1 cellular context compared by ENCODE assay signal in the genomic region with DNA sequence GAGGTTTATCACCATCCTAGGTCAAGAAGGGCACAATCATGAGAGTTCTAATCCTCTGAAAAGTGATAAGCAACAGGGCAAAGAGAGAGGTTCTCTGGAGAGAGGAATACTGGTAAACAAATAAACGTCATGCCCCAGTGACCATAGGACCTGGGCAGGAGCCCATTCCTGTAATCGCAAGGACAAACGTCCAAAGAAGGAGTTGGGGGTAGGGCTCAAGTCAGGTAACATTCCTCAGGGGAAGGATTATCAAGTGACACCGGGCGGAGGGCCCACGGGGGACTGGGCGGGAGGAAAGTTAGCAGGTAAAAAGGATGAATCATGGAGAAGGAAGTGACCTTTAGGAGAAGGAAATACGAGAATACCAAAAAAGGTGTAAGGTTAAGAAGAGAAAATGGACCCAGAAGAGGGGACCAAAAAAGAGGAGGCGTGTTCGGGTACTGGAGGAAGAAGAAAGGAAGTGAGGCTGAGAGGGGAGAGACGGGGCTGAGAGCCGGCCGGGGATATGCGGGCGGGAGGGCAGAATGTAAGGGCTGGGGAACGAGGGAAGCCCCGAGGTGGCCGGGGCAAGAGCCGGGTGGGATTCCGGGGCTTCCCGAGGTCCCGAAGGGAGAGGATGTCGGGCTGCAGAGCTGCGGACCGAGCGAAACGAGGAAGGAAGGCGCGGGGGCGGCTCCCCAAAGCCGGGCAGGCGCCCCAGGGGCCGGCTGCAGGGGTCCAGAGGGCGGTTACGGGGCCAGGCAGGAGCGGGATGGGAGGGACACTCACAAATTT.
TF ChIP-seq lines count a peak whose summit lies in the region.

No MANE protein-coding gene starts in this region.

TF ChIP-seq in liver, 16 proteins besides CTCF, POLR2A, EP300 and RAD21 (continued from another document):
- TF ChIP-seq, protein P1, sequence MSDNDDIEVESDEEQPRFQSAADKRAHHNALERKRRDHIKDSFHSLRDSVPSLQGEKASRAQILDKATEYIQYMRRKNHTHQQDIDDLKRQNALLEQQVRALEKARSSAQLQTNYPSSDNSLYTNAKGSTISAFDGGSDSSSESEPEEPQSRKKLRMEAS (IDR thresholded peaks at IDR 0.05) = no peak
TF ChIP-seq in liver: peak in this region for 9.
